In the genomic region with DNA sequence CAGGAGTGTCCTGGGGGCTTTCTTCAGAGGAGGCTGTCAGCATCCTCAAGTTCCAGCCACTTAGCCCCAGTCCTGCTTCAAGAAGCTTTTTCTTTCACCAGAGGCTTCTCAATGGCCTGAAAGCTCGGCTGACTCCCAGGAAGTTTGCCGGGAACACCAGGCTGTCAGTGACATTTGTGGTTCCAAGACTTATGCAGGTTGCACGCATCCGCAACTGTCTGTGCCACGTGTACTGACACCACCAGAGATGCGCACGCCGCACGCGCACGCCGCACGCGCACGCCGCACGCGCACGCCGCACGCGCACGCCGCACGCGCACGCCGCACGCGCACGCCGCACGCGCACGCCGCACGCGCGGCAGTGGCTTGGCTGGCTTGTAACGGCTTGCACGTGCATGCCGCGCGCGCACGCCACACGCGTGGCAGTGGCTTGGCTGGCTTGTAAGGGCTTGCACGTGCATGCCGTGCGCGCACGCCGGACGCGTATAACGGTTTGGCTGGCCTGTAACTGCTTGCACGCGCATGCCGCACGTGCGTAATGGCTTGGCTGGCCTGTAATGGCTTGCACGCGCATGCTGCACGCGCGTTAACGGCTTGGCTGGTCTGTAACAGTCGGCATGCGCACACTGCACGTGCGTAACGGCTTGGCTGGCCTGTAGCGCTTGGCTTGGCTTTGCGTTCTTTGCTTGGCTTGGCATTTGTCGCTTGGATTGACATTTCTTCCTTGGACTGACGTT, we compare ENCODE assay signal across 10 cellular contexts. TPM values are rescaled to one million over a fixed set of nuclear protein-coding genes. Genes with fewer than 3 reads are reported as not detected.
A peak's percentile ranks its signal among the peaks of the same experiment; 100 is the strongest.
DNase-seq lines count a peak whose midpoint lies in the region; ATAC-seq, FAIRE-seq and TF ChIP-seq lines count a peak whose summit lies in the region.
"Not testable (repeated sequence)": the region's sequence is repeated elsewhere in the genome, so short reads cannot be mapped to it uniquely, and the experiment has no call there.
"Had no signal": no experiment of that assay in that cellular context is flagged by ENCODE, and none has a peak within 500 bp of the region (broad histone marks: within the 10 kb centered on the region; RNA-seq: fewer than 3 reads in every experiment).

No MANE protein-coding gene starts in this region.

- not testable (repeated sequence) for H3K4me3 Mint-ChIP-seq in osteocyte (ENCODE audit: unreplicated experiment); stimulated activated memory B cell treated with anti-CD40 and anti-IgM and Interleukin-4, amounts not matched to agents 10 μg/mL and 1 μg/mL and 100 μg/mL, for 72 hours

- peak; percentile 0 for DNase-seq in GM12891 (ENCODE audit: insufficient read length, low spot score)
- DNase-seq in activated CD8-positive, alpha-beta memory T cell treated with anti-CD3 and anti-CD28 coated beads, Interleukin-2, amount 50 U/mL, for 48 hours: peak; percentile 55
- peak; percentile 3 for DNase-seq in fibroblast of gingiva (ENCODE audit: low read depth)
- DNase-seq in right cardiac atrium: peak; percentile 12 to 46 (median 34)
- DNase-seq in right lobe of liver: peak; percentile 17 to 59 (median 46)
- DNase-seq in osteocyte (ENCODE audit: extremely low spot score, unreplicated experiment): peak; percentile 90
- DNase-seq in aorta: peak in 1 of 2 donors; percentile 76

- not testable (repeated sequence) for H3K27me3 Mint-ChIP-seq in osteocyte (ENCODE audit: unreplicated experiment); stimulated activated memory B cell treated with anti-CD40 and anti-IgM and Interleukin-4, amounts not matched to agents 10 μg/mL and 1 μg/mL and 100 μg/mL, for 72 hours

- H3K9me3 Mint-ChIP-seq in osteocyte (ENCODE audit: unreplicated experiment); stimulated activated memory B cell treated with anti-CD40 and anti-IgM and Interleukin-4, amounts not matched to agents 10 μg/mL and 1 μg/mL and 100 μg/mL, for 72 hours: not testable (repeated sequence)

- H3K27me3 ChIP-seq in right cardiac atrium (ENCODE audit: control insufficient read depth, insufficient read depth); right lobe of liver; aorta (ENCODE audit: control insufficient read depth in 1 of 2, insufficient read depth in 2 of 2, low read length in 1 of 2): not testable (repeated sequence)

- not testable (repeated sequence) for H3K4me3 ChIP-seq in right cardiac atrium (ENCODE audit: low read length); right lobe of liver; aorta (ENCODE audit: low read length in 2 of 2)

- not testable (repeated sequence) for H3K36me3 Mint-ChIP-seq in osteocyte (ENCODE audit: unreplicated experiment); stimulated activated memory B cell treated with anti-CD40 and anti-IgM and Interleukin-4, amounts not matched to agents 10 μg/mL and 1 μg/mL and 100 μg/mL, for 72 hours

- intact Hi-C loops in right cardiac atrium (cut with DNase I); right lobe of liver (cut with DNase I); aorta (cut with DNase I): not testable (repeated sequence)

- not testable (repeated sequence) for H3K9me3 ChIP-seq in right cardiac atrium (ENCODE audit: control insufficient read depth, low read length); right lobe of liver; aorta (ENCODE audit: control insufficient read depth, low read length)

- H3K4me1 Mint-ChIP-seq in osteocyte (ENCODE audit: unreplicated experiment); stimulated activated memory B cell treated with anti-CD40 and anti-IgM and Interleukin-4, amounts not matched to agents 10 μg/mL and 1 μg/mL and 100 μg/mL, for 72 hours: not testable (repeated sequence)

- 87% methylated on average over 77 of the region's 77 CpGs for WGBS in right cardiac atrium
- WGBS in right lobe of liver (ENCODE audit: insufficient coverage, low coverage, low lambda C conversion rate, missing lambda C conversion rate): 87% methylated on average over 45 of the region's 77 CpGs
- WGBS in aorta, 2 donors: 85 to 86% methylated on average over 70 to 77 of the region's 77 CpGs

- TF ChIP-seq CTCF in right lobe of liver (IDR thresholded peaks at IDR 0.05); osteocyte (IDR thresholded peaks at IDR 0.05): not testable (repeated sequence)

- peak; percentile 45 to 55 for ATAC-seq in right cardiac atrium
- ATAC-seq in right lobe of liver: peak in 1 of 4 donors; percentile 43
- ATAC-seq in stimulated activated memory B cell treated with anti-CD40 and anti-IgM and Interleukin-4, amounts not matched to agents 10 μg/mL and 1 μg/mL and 100 μg/mL, for 72 hours: peak; percentile 57
- peak; percentile 64 for ATAC-seq in aorta (ENCODE audit: low FRiP score)

- not testable (repeated sequence) for H3K4me1 ChIP-seq in right cardiac atrium (ENCODE audit: control insufficient read depth, insufficient read depth, low read length); right lobe of liver; aorta (ENCODE audit: control insufficient read depth in 1 of 2, insufficient read depth in 2 of 2, low read length in 2 of 2)

- H3K36me3 ChIP-seq in right lobe of liver; aorta (ENCODE audit: control insufficient read depth in 1 of 2, insufficient read depth in 2 of 2, low read length in 1 of 2): not testable (repeated sequence)

- not testable (repeated sequence) for H3K27ac Mint-ChIP-seq in osteocyte (ENCODE audit: unreplicated experiment); stimulated activated memory B cell treated with anti-CD40 and anti-IgM and Interleukin-4, amounts not matched to agents 10 μg/mL and 1 μg/mL and 100 μg/mL, for 72 hours

- H3K27ac ChIP-seq in right cardiac atrium (ENCODE audit: low read length); right lobe of liver; aorta (ENCODE audit: low read depth in 1 of 2, low read length in 2 of 2): not testable (repeated sequence)

- FAIRE-seq in GM12891 (lab: Jason Lieb, UNC): not testable (repeated sequence)

- TF ChIP-seq POLR2A in GM12891 (IDR thresholded peaks at IDR 0.05; ENCODE audit: low read depth, low read length); right lobe of liver (IDR thresholded peaks at IDR 0.05): not testable (repeated sequence)

RNA-seq across cellular contexts. Expression of a gene that starts 0.6 kb away (rescaled TPM):
- not detected for polyA plus RNA-seq in GM12891 (2012; ENCODE audit: low read depth, missing spikeins)
- total RNA-seq in right cardiac atrium: not detected
- polyA plus RNA-seq in right cardiac atrium: not detected
- total RNA-seq in right lobe of liver: not detected
- total RNA-seq in osteocyte: not detected in 2 replicates
- not detected for total RNA-seq in aorta
- polyA plus RNA-seq in aorta: not detected
- total RNA-seq: HFFc6, K562 had no signal
- polyA plus RNA-seq: K562 had no signal
